ENCODE assay signal across 11 cellular contexts in genomic region chr1:151013518-151013917, GRCh38. TPM values are rescaled to one million over a fixed set of nuclear protein-coding genes. Genes with fewer than 3 reads are reported as not detected.
DNase-seq lines count a peak whose midpoint lies in the region; ATAC-seq and TF ChIP-seq lines count a peak whose summit lies in the region.
"Had no signal": no experiment of that assay in that cellular context is flagged by ENCODE, and none has a peak within 500 bp of the region (broad histone marks: within the 10 kb centered on the region; RNA-seq: fewer than 3 reads in every experiment).

No MANE protein-coding gene starts in this region.

- H3K36me3 ChIP-seq in testis (ENCODE audit: low read depth, missing control alignments): no peaks in the 10 kb centered on the region

- peaks cover 32% of the 10 kb centered on the region for H3K36me3 Mint-ChIP-seq in MCF 10A (ENCODE audit: insufficient read depth, unreplicated experiment)

- no peaks in the 10 kb centered on the region for H3K27me3 Mint-ChIP-seq in MCF 10A (ENCODE audit: insufficient read depth, unreplicated experiment)
- H3K27me3 Mint-ChIP-seq: activated naive CD4-positive, alpha-beta T cell treated with anti-CD3 and anti-CD28 coated beads, Interleukin-2, amount 50 U/mL, for 24 hours had no signal

- H3K4me3 ChIP-seq in astrocyte of the spinal cord (ENCODE audit: low read depth, low read length) (no peak overlapping the region), testis (no peak overlapping the region)
- H3K4me3 ChIP-seq: PC-9 had no signal

- H3K9me3 ChIP-seq in testis: no peaks in the 10 kb centered on the region
- H3K9me3 ChIP-seq: neutrophil had no signal

- no peaks in the 10 kb centered on the region for H3K27me3 ChIP-seq in testis
- H3K27me3 ChIP-seq: neutrophil had no signal

- intact Hi-C loops in testis (cut with DNase I; ENCODE audit: low total_unique reads): no loop called here
- intact Hi-C loops in MCF 10A (cut with micrococcal nuclease): no loop called here

- in situ Hi-C loops in astrocyte of the spinal cord (cut with HindIII; ENCODE audit: low sequenced_read_pairs): no loop called here

- H3K4me1 ChIP-seq in testis: peaks cover 21% of the 10 kb centered on the region

- no peak overlapping the region for H3K4me3 Mint-ChIP-seq in MCF 10A (ENCODE audit: unreplicated experiment)
- H3K4me3 Mint-ChIP-seq: activated naive CD4-positive, alpha-beta T cell treated with anti-CD3 and anti-CD28 coated beads, Interleukin-2, amount 50 U/mL, for 24 hours had no signal

- peaks cover 7% of the 10 kb centered on the region for H3K4me1 Mint-ChIP-seq in MCF 10A (ENCODE audit: insufficient read depth, unreplicated experiment)

- no peaks in the 10 kb centered on the region for H3K9me3 Mint-ChIP-seq in MCF 10A (ENCODE audit: unreplicated experiment)
- H3K9me3 Mint-ChIP-seq: activated naive CD4-positive, alpha-beta T cell treated with anti-CD3 and anti-CD28 coated beads, Interleukin-2, amount 50 U/mL, for 24 hours had no signal

- CTCF ChIA-PET in MCF 10A (lab: Yijun Ruan, JAX): interaction anchor here (0.6 kb wide), 1 partner anchor 51 kb away, joined by 3 read pairs; no protein-coding TSS in a partner anchor

- H3K27ac ChIP-seq in testis: peak overlapping the region in 1 of 2 donors; percentile 64
- H3K27ac ChIP-seq: neutrophil, PC-9 had no signal

- H3K27ac Mint-ChIP-seq in MCF 10A (ENCODE audit: low read depth, unreplicated experiment): no peak overlapping the region
- H3K27ac Mint-ChIP-seq: activated naive CD4-positive, alpha-beta T cell treated with anti-CD3 and anti-CD28 coated beads, Interleukin-2, amount 50 U/mL, for 24 hours had no signal

- POLR2A ChIA-PET in MCF 10A (lab: Yijun Ruan, JAX): no interaction called here

- WGBS in testis, 2 donors: 43 to 47% methylated on average over 2 of the region's 2 CpGs

- DNase-seq in NCI-H2029 (lab: John Stamatoyannopoulos, UW): peak; percentile 27
- peak; percentile 34 for DNase-seq in astrocyte of the spinal cord (ENCODE audit: low read depth, low spot score)
- DNase-seq in left lobe of liver (ENCODE audit: low spot score): no peak
- DNase-seq in testis: peak; percentile 73
- DNase-seq in MCF 10A (ENCODE audit: unreplicated experiment): no peak
- DNase-seq: activated CD4-positive, alpha-beta T cell treated with anti-CD3 and anti-CD28 coated beads for 1 hour; PC-9 had no signal

- ATAC-seq in left lobe of liver (peak; percentile 22), GM19351 (IDR thresholded peaks at IDR 0.05; ENCODE audit: unreplicated experiment) (no peak), GM21526 (IDR thresholded peaks at IDR 0.05; ENCODE audit: low FRiP score, unreplicated experiment) (no peak)

- TF ChIP-seq POLR2A in testis (IDR thresholded peaks at IDR 0.05): no peak

- BruUV-seq in MCF 10A (replicated peaks; lab: Mats Ljungman, UMichigan): no TSS peak

- TF ChIP-seq CTCF in astrocyte of the spinal cord (IDR thresholded peaks at IDR 0.05; ENCODE audit: low read depth, low read length) (no peak), testis (IDR thresholded peaks at IDR 0.05) (no peak), MCF 10A (IDR thresholded peaks at IDR 0.05; ENCODE audit: unreplicated experiment) (no peak)

RNA-seq across cellular contexts. Expression of gene PRUNE1, which starts 5.3 kb away (rescaled TPM):
- total RNA-seq in left lobe of liver: 12.2 TPM
- 10 to 100 TPM; 41.1 to 63.9 TPM for total RNA-seq in testis
- polyA plus RNA-seq in testis (ENCODE audit: insufficient read depth, low read depth, low replicate concordance): 45.5 TPM
- 17.6 and 24.1 TPM in 2 replicates for total RNA-seq in MCF 10A (2022)

RNA-seq across cellular contexts. Expression of gene MINDY1, which starts 6.8 kb away (rescaled TPM):
- total RNA-seq in left lobe of liver (23.3 TPM), testis (10 to 100 TPM; 49.8 to 69.8 TPM), MCF 10A (2022) (8.9 and 10.4 TPM in 2 replicates)
- 56.9 TPM for polyA plus RNA-seq in testis (ENCODE audit: insufficient read depth, low read depth, low replicate concordance)

RNA-seq across cellular contexts. Expression of gene BNIPL, which starts 22.9 kb away (rescaled TPM):
- total RNA-seq in left lobe of liver (1.6 TPM), testis (1 to 10 TPM; 3.6 to 9.3 TPM), MCF 10A (2022) (1.2 and 2.3 TPM in 2 replicates)
- polyA plus RNA-seq in testis (ENCODE audit: insufficient read depth, low read depth, low replicate concordance): 5.0 TPM

RNA-seq across cellular contexts. Expression of gene ANXA9, which starts 31.4 kb away (rescaled TPM):
- total RNA-seq in left lobe of liver: 9.3 TPM
- total RNA-seq in testis: 1 to 10 TPM; 5.1 to 6.9 TPM
- polyA plus RNA-seq in testis (ENCODE audit: insufficient read depth, low read depth, low replicate concordance): 5.7 TPM
- 0.37 and 0.61 TPM in 2 replicates for total RNA-seq in MCF 10A (2022)

RNA-seq across cellular contexts. Expression of gene C1orf56, which starts 34.0 kb away (rescaled TPM):
- 4.3 TPM for total RNA-seq in left lobe of liver
- 10 to 100 TPM; 57.3 to 78.4 TPM for total RNA-seq in testis
- 145 TPM for polyA plus RNA-seq in testis (ENCODE audit: insufficient read depth, low read depth, low replicate concordance)
- 2.2 and 2.7 TPM in 2 replicates for total RNA-seq in MCF 10A (2022)

Comparison
In these comparisons a context has a peak if more than half of its experiments do, and no peak if none do; other contexts are left out.
1. DNase-seq: peak in NCI-H2029 (single experiment), astrocyte of the spinal cord (single experiment) and testis (single experiment); none in left lobe of liver (single experiment) and MCF 10A (single experiment).